1 cellular context compared by ENCODE assay signal in genomic region chr3:13851997-13852637, GRCh38.
TF ChIP-seq lines count a peak whose summit lies in the region.

No MANE protein-coding gene starts in this region.

TF ChIP-seq in HCT116, 20 proteins besides CTCF, POLR2A, EP300 and RAD21 (continued from another document):
- TF ChIP-seq REST (IDR thresholded peaks at IDR 0.05; ENCODE audit: low read depth) (no peak), EZH2 (IDR thresholded peaks at IDR 0.05) (no peak), YY1 (IDR thresholded peaks at IDR 0.05; ENCODE audit: extremely low read depth, insufficient replicate concordance, low read depth, low read length) (no peak), TCF7L2 (IDR thresholded peaks at IDR 0.05; ENCODE audit: borderline replicate concordance, extremely low read depth, insufficient read depth, insufficient read length) (no peak), ZNF274 (IDR thresholded peaks at IDR 0.05; ENCODE audit: low read depth, low read length) (no peak), CBX3 (IDR thresholded peaks at IDR 0.05; ENCODE audit: low read depth) (no peak)
